Comparison of ENCODE assay signal across 1 cellular context in genomic region chr10:68975936-68976473, GRCh38.
A peak's percentile ranks its signal among the peaks of the same experiment; 100 is the strongest.
TF ChIP-seq lines count a peak whose summit lies in the region.

No MANE protein-coding gene starts in this region.

TF ChIP-seq in K562, 482 proteins besides CTCF, POLR2A, EP300 and RAD21:
- TF ChIP-seq SUPT5H (IDR thresholded peaks at IDR 0.05) = peak; percentile 74
- 0 out of 2 replicates have a peak, but pooled peaks have one; percentile 65 for TF ChIP-seq THRB (CRISPR knock-in tag; conservative IDR thresholded peaks at IDR 0.05)
- TF ChIP-seq POLR2B (IDR thresholded peaks at IDR 0.05; ENCODE audit: low read depth, partially characterized antibody) = peak; percentile 55
- TF ChIP-seq ZNF121 (CRISPR knock-in tag; conservative IDR thresholded peaks at IDR 0.05) = peak; percentile 45
TF ChIP-seq in K562: peak in this region for 4; not testable (repeated sequence) for 478.
